ENCODE assay signal across 36 cellular contexts in genomic region chr7:73391396-73391795, GRCh38. TPM values are rescaled to one million over a fixed set of nuclear protein-coding genes. Genes with fewer than 3 reads are reported as not detected.
"Had no signal": no experiment of that assay in that cellular context is flagged by ENCODE, and none has a peak within 500 bp of the region (broad histone marks: within the 10 kb centered on the region; RNA-seq: fewer than 3 reads in every experiment).

No MANE protein-coding gene starts in this region.

- H3K4me3 Mint-ChIP-seq: activated naive CD4-positive, alpha-beta T cell treated with anti-CD3 and anti-CD28 coated beads for 36 hours; activated naive CD4-positive, alpha-beta T cell treated with anti-CD3 and anti-CD28 coated beads, Interleukin-2, amount 10 ng/mL, durations not matched to agents 7 days and 5 days; activated naive CD4-positive, alpha-beta T cell treated with anti-CD3 and anti-CD28 coated beads, Interleukin-2, amount 50 U/mL, for 24 hours; activated naive CD8-positive, alpha-beta T cell; activated naive CD8-positive, alpha-beta T cell treated with anti-CD3 and anti-CD28 coated beads for 36 hours; activated naive CD8-positive, alpha-beta T cell treated with anti-CD3 and anti-CD28 coated beads, Interleukin-2, amount 10 ng/mL, durations not matched to agents 7 days and 5 days; activated naive CD8-positive, alpha-beta T cell treated with anti-CD3 and anti-CD28 coated beads, Interleukin-2, amount 50 U/mL, for 24 hours; activated T-cell treated with anti-CD3 and anti-CD28 coated beads, Interleukin-2, amount 50 U/mL, for 4 hours; activated T-cell treated with anti-CD3 and anti-CD28 coated beads, Interleukin-2, amount 50 U/mL, for 72 hours; activated T-helper 1 cell treated with anti-CD3 and anti-CD28 coated beads, Interleukin-12 subunit alpha, Interleukin-12 subunit beta, Interleukin-2, Interleukin-4 antibody, amounts not matched to agents 30 ng/mL and 10 ng/mL and 1 ng/mL, durations not matched to agents 14 hours and 24 hours and 36 hours; activated T-helper 17 cell treated with anti-CD3 and anti-CD28 coated beads, Interleukin-2, amount 50 U/mL, for 72 hours; brain; central memory CD8-positive, alpha-beta T cell had no signal

- H3K4me3 ChIP-seq: adrenal gland, ascending aorta, body of pancreas, breast epithelium, cardiac muscle cell had no signal

- H3K36me3 ChIP-seq: adrenal gland, ascending aorta, brain microvascular endothelial cell, breast epithelium, cardiac muscle cell had no signal

- H3K27me3 Mint-ChIP-seq: activated naive CD8-positive, alpha-beta T cell had no signal

- ATAC-seq: activated naive CD4-positive, alpha-beta T cell treated with anti-CD3 and anti-CD28 coated beads, Interleukin-2, amount 50 U/mL, for 72 hours; activated naive CD8-positive, alpha-beta T cell treated with anti-CD3 and anti-CD28 coated beads, Interleukin-2, amount 50 U/mL, for 24 hours; activated T-cell treated with anti-CD3 and anti-CD28 coated beads, Interleukin-2, amount 50 U/mL, for 4 hours; activated T-cell treated with anti-CD3 and anti-CD28 coated beads, Interleukin-2, amount 50 U/mL, for 72 hours; activated T-helper 17 cell treated with anti-CD3 and anti-CD28 coated beads, Interleukin-2, amount 50 U/mL, for 72 hours; body of pancreas had no signal

- H3K4me1 Mint-ChIP-seq: activated naive CD4-positive, alpha-beta T cell treated with anti-CD3 and anti-CD28 coated beads, Interleukin-2, amount 10 ng/mL, durations not matched to agents 7 days and 5 days; activated naive CD4-positive, alpha-beta T cell treated with anti-CD3 and anti-CD28 coated beads, Interleukin-2, amount 50 U/mL, for 24 hours; activated naive CD8-positive, alpha-beta T cell treated with anti-CD3 and anti-CD28 coated beads for 36 hours; activated naive CD8-positive, alpha-beta T cell treated with anti-CD3 and anti-CD28 coated beads, Interleukin-2, amount 10 ng/mL, durations not matched to agents 7 days and 5 days; activated naive CD8-positive, alpha-beta T cell treated with anti-CD3 and anti-CD28 coated beads, Interleukin-2, amount 50 U/mL, for 24 hours; activated T-helper 17 cell treated with anti-CD3 and anti-CD28 coated beads, Interleukin-2, amount 50 U/mL, for 72 hours; central memory CD8-positive, alpha-beta T cell had no signal

- H3K27ac Mint-ChIP-seq: activated naive CD4-positive, alpha-beta T cell treated with anti-CD3 and anti-CD28 coated beads for 36 hours; activated naive CD4-positive, alpha-beta T cell treated with anti-CD3 and anti-CD28 coated beads, Interleukin-2, amount 10 ng/mL, durations not matched to agents 7 days and 5 days; activated naive CD4-positive, alpha-beta T cell treated with anti-CD3 and anti-CD28 coated beads, Interleukin-2, amount 50 U/mL, for 24 hours; activated naive CD4-positive, alpha-beta T cell treated with anti-CD3 and anti-CD28 coated beads, Interleukin-2, amount 50 U/mL, for 72 hours; activated naive CD8-positive, alpha-beta T cell; activated naive CD8-positive, alpha-beta T cell treated with anti-CD3 and anti-CD28 coated beads for 36 hours; activated naive CD8-positive, alpha-beta T cell treated with anti-CD3 and anti-CD28 coated beads, Interleukin-2, amount 10 ng/mL, durations not matched to agents 7 days and 5 days; activated naive CD8-positive, alpha-beta T cell treated with anti-CD3 and anti-CD28 coated beads, Interleukin-2, amount 50 U/mL, for 24 hours; activated T-cell treated with anti-CD3 and anti-CD28 coated beads, Interleukin-2, amount 50 U/mL, for 72 hours; activated T-helper 1 cell treated with anti-CD3 and anti-CD28 coated beads, Interleukin-12 subunit alpha, Interleukin-12 subunit beta, Interleukin-2, Interleukin-4 antibody, amounts not matched to agents 30 ng/mL and 10 ng/mL and 1 ng/mL, durations not matched to agents 14 hours and 24 hours and 36 hours; activated T-helper 17 cell treated with anti-CD3 and anti-CD28 coated beads, Interleukin-2, amount 50 U/mL, for 72 hours; activated T-helper 2 cell treated with anti-CD3 and anti-CD28 coated beads, Interferon-gamma antibody, Interleukin-2, Interleukin-4, amounts not matched to agents 10 μg/mL and 5 μg/mL and 100 μg/mL, durations not matched to agents 14 hours and 24 hours and 36 hours; brain had no signal

- DNase-seq: activated effector memory CD4-positive, alpha-beta T cell treated with anti-CD3 and anti-CD28 coated beads, Interleukin-2, amount 50 U/mL, for 16 hours; activated effector memory CD4-positive, alpha-beta T cell treated with Interleukin-2 at 50 U/mL for 16 hours; activated gamma-delta T cell; activated gamma-delta T cell treated with Interleukin-2 at 50 U/mL for 16 hours; activated naive CD4-positive, alpha-beta T cell; activated naive CD4-positive, alpha-beta T cell treated with anti-CD3 and anti-CD28 coated beads for 36 hours; activated naive CD4-positive, alpha-beta T cell treated with anti-CD3 and anti-CD28 coated beads, Interleukin-2, amount 10 ng/mL, durations not matched to agents 7 days and 5 days; activated naive CD4-positive, alpha-beta T cell treated with anti-CD3 and anti-CD28 coated beads, Interleukin-2, amount 50 U/mL, for 16 hours; activated naive CD4-positive, alpha-beta T cell treated with Interleukin-2 at 50 U/mL for 16 hours; activated naive CD8-positive, alpha-beta T cell treated with anti-CD3 and anti-CD28 coated beads for 36 hours; activated naive CD8-positive, alpha-beta T cell treated with anti-CD3 and anti-CD28 coated beads, Interleukin-2, amount 10 ng/mL, durations not matched to agents 7 days and 5 days; activated naive CD8-positive, alpha-beta T cell treated with anti-CD3 and anti-CD28 coated beads, Interleukin-2, amount 50 U/mL, for 24 hours; activated T-cell treated with anti-CD3 and anti-CD28 coated beads, Interleukin-2, amount 50 U/mL, for 4 hours; activated T-cell treated with anti-CD3 and anti-CD28 coated beads, Interleukin-2, amount 50 U/mL, for 48 hours; activated T-cell treated with anti-CD3 and anti-CD28 coated beads, Interleukin-2, amount 50 U/mL, for 72 hours; adrenal gland; amniotic stem cell; amygdala; anterior cingulate cortex; aorta; body of pancreas; brain microvascular endothelial cell; caudate nucleus; central memory CD4-positive, alpha-beta T cell; cerebellar nuclear complex had no signal

- H3K27ac ChIP-seq: adrenal gland, ascending aorta, body of pancreas, brain microvascular endothelial cell, breast epithelium, cardiac muscle cell had no signal

- H3K27me3 ChIP-seq: adrenal gland, ascending aorta, body of pancreas, brain microvascular endothelial cell, breast epithelium, cardiac muscle cell had no signal

- H3K4me1 ChIP-seq: adrenal gland, body of pancreas, breast epithelium had no signal

RNA-seq across cellular contexts. Expression of gene FZD9, which starts 42.2 kb away (rescaled TPM):
- total RNA-seq: activated T-helper 17 cell treated with anti-CD3 and anti-CD28 coated beads, Interleukin-2, amount 50 U/mL, for 72 hours had no signal
